Comparison of ENCODE assay signal across 1 cellular context in genomic region chr17:59513934-59514841, GRCh38.
TF ChIP-seq lines count a peak whose summit lies in the region.

No MANE protein-coding gene starts in this region.

TF ChIP-seq in HEK293, 187 proteins besides CTCF, POLR2A, EP300 and RAD21 (continued from another document):
- TF ChIP-seq ZNF23 (tag by site-specific recombination; IDR thresholded peaks at IDR 0.05; ENCODE audit: borderline replicate concordance), result no peak
- TF ChIP-seq ZNF157 (tag by site-specific recombination; IDR thresholded peaks at IDR 0.05), result no peak
- TF ChIP-seq ZNF529 (tag by site-specific recombination; IDR thresholded peaks at IDR 0.05; ENCODE audit: insufficient replicate concordance), result no peak
- no peak for TF ChIP-seq ZNF354C (tag by site-specific recombination; IDR thresholded peaks at IDR 0.05; ENCODE audit: borderline replicate concordance, low read depth)
- no peak for TF ChIP-seq ZNF114 (tag by site-specific recombination; IDR thresholded peaks at IDR 0.05)
- TF ChIP-seq ZNF423 (tag by site-specific recombination; IDR thresholded peaks at IDR 0.05), result no peak
- TF ChIP-seq ELK4 (IDR thresholded peaks at IDR 0.05; ENCODE audit: borderline replicate concordance, low read depth, low read length), result no peak
- no peak for TF ChIP-seq ZNF776 (tag by site-specific recombination; IDR thresholded peaks at IDR 0.05; ENCODE audit: borderline replicate concordance)
